30 cellular contexts compared by ENCODE assay signal in the genomic region with DNA sequence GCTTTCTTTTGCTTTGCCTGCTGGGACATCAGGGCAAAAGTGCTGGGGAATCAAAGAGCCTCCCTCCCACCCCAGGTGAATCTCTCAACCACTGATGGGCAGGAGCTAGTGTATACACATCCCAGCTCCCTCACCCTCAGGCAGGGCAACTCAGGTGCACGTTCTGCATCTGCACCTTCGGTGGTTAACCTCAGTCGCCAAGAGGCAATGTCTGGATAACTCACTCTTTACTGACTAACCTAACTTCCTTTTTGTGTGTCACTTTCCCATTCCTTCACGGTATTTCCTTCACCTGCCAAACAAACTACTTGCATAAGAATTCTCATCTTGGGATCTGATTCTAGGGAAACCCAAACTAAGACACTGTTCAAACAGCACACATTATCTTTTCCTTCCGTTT. TPM values are rescaled to one million over a fixed set of nuclear protein-coding genes. Genes with fewer than 3 reads are reported as not detected.
"Had no signal": no experiment of that assay in that cellular context is flagged by ENCODE, and none has a peak within 500 bp of the region (broad histone marks: within the 10 kb centered on the region; RNA-seq: fewer than 3 reads in every experiment).

No MANE protein-coding gene starts in this region.

- H3K27me3 ChIP-seq: adrenal gland, SJCRH30 had no signal

- H3K9me2 ChIP-seq: SK-N-SH had no signal

- H3K9me3 Mint-ChIP-seq: activated CD4-positive, alpha-beta memory T cell treated with anti-CD3 and anti-CD28 coated beads for 36 hours; activated CD4-positive, alpha-beta T cell treated with anti-CD3 and anti-CD28 coated beads, Interleukin-2, amount 10 ng/mL, durations not matched to agents 7 days and 5 days; activated naive CD8-positive, alpha-beta T cell treated with anti-CD3 and anti-CD28 coated beads, Interleukin-2, amount 10 ng/mL, durations not matched to agents 7 days and 5 days; activated T-helper 2 cell treated with anti-CD3 and anti-CD28 coated beads, Interferon-gamma antibody, Interleukin-2, Interleukin-4, amounts not matched to agents 10 μg/mL and 5 μg/mL and 100 μg/mL, durations not matched to agents 14 hours and 24 hours and 36 hours had no signal

- H3K27ac ChIP-seq: adrenal gland, SJCRH30, VCaP had no signal

- H3K4me1 Mint-ChIP-seq: activated CD4-positive, alpha-beta T cell treated with anti-CD3 and anti-CD28 coated beads, Interleukin-2, amount 10 ng/mL, durations not matched to agents 7 days and 5 days; activated naive CD8-positive, alpha-beta T cell treated with anti-CD3 and anti-CD28 coated beads, Interleukin-2, amount 10 ng/mL, durations not matched to agents 7 days and 5 days had no signal

- H3K27ac Mint-ChIP-seq: activated CD4-positive, alpha-beta memory T cell treated with anti-CD3 and anti-CD28 coated beads for 36 hours; activated CD4-positive, alpha-beta T cell treated with anti-CD3 and anti-CD28 coated beads, Interleukin-2, amount 10 ng/mL, durations not matched to agents 7 days and 5 days; activated naive CD8-positive, alpha-beta T cell treated with anti-CD3 and anti-CD28 coated beads, Interleukin-2, amount 10 ng/mL, durations not matched to agents 7 days and 5 days; activated T-helper 2 cell treated with anti-CD3 and anti-CD28 coated beads, Interferon-gamma antibody, Interleukin-2, Interleukin-4, amounts not matched to agents 10 μg/mL and 5 μg/mL and 100 μg/mL, durations not matched to agents 14 hours and 24 hours and 36 hours had no signal

- H3K36me3 ChIP-seq: adrenal gland, SJCRH30 had no signal

- ATAC-seq: activated T-cell treated with anti-CD3 and anti-CD28 coated beads, Interleukin-2, amount 50 U/mL, for 4 hours; K562; Panc1; Right ventricle myocardium inferior had no signal

- H3K9me3 ChIP-seq: adrenal gland, SJCRH30, SK-N-SH had no signal

- FAIRE-seq: K562 had no signal

- H3K36me3 Mint-ChIP-seq: activated CD4-positive, alpha-beta memory T cell treated with anti-CD3 and anti-CD28 coated beads for 36 hours; activated naive CD8-positive, alpha-beta T cell treated with anti-CD3 and anti-CD28 coated beads, Interleukin-2, amount 10 ng/mL, durations not matched to agents 7 days and 5 days had no signal

- H3K4me3 ChIP-seq: adrenal gland, K562, SJCRH30 had no signal

- H3K4me2 ChIP-seq: SK-N-SH had no signal

- DNase-seq: activated CD4-positive, alpha-beta memory T cell treated with anti-CD3 and anti-CD28 coated beads for 36 hours; activated CD4-positive, alpha-beta T cell treated with anti-CD3 and anti-CD28 coated beads, Interleukin-2, amount 10 ng/mL, durations not matched to agents 7 days and 5 days; activated CD4-positive, CD25-positive, alpha-beta regulatory T cell; activated CD8-positive, alpha-beta memory T cell treated with anti-CD3 and anti-CD28 coated beads for 24 hours; activated naive CD4-positive, alpha-beta T cell treated with anti-CD3 and anti-CD28 coated beads, Interleukin-2, amount 50 U/mL, for 16 hours; activated naive CD8-positive, alpha-beta T cell treated with anti-CD3 and anti-CD28 coated beads, Interleukin-2, amount 10 ng/mL, durations not matched to agents 7 days and 5 days; activated T-cell treated with anti-CD3 and anti-CD28 coated beads, Interleukin-2, amount 50 U/mL, for 4 hours; adrenal gland; anterior cingulate cortex; Karpas-422; MM.1S; NCI-H1105; NCI-H1436; NCI-H1694 treated with DMSO at 0.1 percent for 48 hours; NCI-H2029 treated with DMSO at 0.1 percent for 48 hours; NCI-H345; NCI-H510A; NCI-H526 treated with DMSO at 0.1 percent for 48 hours; NCI-H82; RPMI8226; SJCRH30; SK-N-SH; T-helper 1 cell had no signal

- H3K4me3 Mint-ChIP-seq: activated CD4-positive, alpha-beta memory T cell treated with anti-CD3 and anti-CD28 coated beads for 36 hours; activated CD4-positive, alpha-beta T cell treated with anti-CD3 and anti-CD28 coated beads, Interleukin-2, amount 10 ng/mL, durations not matched to agents 7 days and 5 days; activated naive CD8-positive, alpha-beta T cell treated with anti-CD3 and anti-CD28 coated beads, Interleukin-2, amount 10 ng/mL, durations not matched to agents 7 days and 5 days; activated T-cell treated with anti-CD3 and anti-CD28 coated beads, Interleukin-2, amount 50 U/mL, for 4 hours had no signal

- H3K9ac ChIP-seq: SK-N-SH had no signal

RNA-seq across cellular contexts. Expression of gene CNTFR, which starts 26.3 kb away (rescaled TPM):
- total RNA-seq: activated CD4-positive, alpha-beta memory T cell treated with anti-CD3 and anti-CD28 coated beads for 36 hours; activated CD4-positive, alpha-beta T cell treated with anti-CD3 and anti-CD28 coated beads, Interleukin-2, amount 10 ng/mL, durations not matched to agents 7 days and 5 days; activated naive CD8-positive, alpha-beta T cell treated with anti-CD3 and anti-CD28 coated beads, Interleukin-2, amount 10 ng/mL, durations not matched to agents 7 days and 5 days; activated T-helper 2 cell treated with anti-CD3 and anti-CD28 coated beads, Interferon-gamma antibody, Interleukin-2, Interleukin-4, amounts not matched to agents 10 μg/mL and 5 μg/mL and 100 μg/mL, durations not matched to agents 14 hours and 24 hours and 36 hours; K562; OCI-LY7; T-helper 2 cell treated with Interferon-gamma antibody and Interleukin-4, amounts not matched to agents 100 ng/mL and 5 ng/mL, for 36 hours had no signal
- polyA plus RNA-seq: K562 had no signal

RNA-seq across cellular contexts. Expression of gene ENHO, which starts 40.5 kb away (rescaled TPM):
- total RNA-seq: activated CD4-positive, alpha-beta T cell treated with anti-CD3 and anti-CD28 coated beads, Interleukin-2, amount 10 ng/mL, durations not matched to agents 7 days and 5 days; activated naive CD8-positive, alpha-beta T cell treated with anti-CD3 and anti-CD28 coated beads, Interleukin-2, amount 10 ng/mL, durations not matched to agents 7 days and 5 days; activated T-cell treated with anti-CD3 and anti-CD28 coated beads, Interleukin-2, amount 50 U/mL, for 4 hours; activated T-helper 2 cell treated with anti-CD3 and anti-CD28 coated beads, Interferon-gamma antibody, Interleukin-2, Interleukin-4, amounts not matched to agents 10 μg/mL and 5 μg/mL and 100 μg/mL, durations not matched to agents 14 hours and 24 hours and 36 hours; SJCRH30; T-helper 2 cell treated with Interferon-gamma antibody and Interleukin-4, amounts not matched to agents 100 ng/mL and 5 ng/mL, for 36 hours had no signal
- polyA plus RNA-seq: K562 had no signal
